Comparison of ENCODE assay signal across 1 cellular context in the genomic region with DNA sequence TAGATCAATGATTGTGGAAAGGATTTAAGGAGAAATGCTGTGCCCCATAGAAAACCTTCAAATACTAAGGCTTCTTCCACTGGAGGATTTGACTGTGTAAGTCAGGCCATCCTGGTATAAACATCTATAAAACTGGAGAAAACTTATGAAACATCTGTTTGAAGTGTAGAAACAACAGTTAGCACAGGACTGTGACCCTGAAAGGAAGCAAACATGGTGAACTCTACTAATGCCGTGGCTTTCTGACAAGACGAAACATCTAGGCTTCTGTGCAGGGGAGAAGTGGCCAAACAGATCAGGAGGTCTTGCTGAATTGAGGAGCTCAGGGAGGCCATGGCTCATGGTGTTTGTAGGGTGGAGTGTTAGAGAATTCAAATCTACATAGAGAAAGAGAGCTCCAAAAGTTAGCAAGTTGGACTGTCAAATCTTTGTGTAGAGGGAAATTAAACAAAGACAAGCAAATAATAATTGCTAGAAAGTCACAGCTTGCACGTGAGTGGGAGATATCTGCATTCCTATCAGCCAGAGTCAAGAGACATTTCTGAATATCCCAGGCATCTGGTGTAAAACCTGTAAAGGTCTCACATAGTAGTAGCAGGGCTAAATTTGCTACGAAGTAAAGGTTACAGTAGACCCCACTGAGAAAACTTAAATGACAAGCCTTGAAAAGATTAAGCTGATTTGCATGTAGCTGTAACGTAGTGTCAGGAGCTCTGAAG.
TF ChIP-seq lines count a peak whose summit lies in the region.

No MANE protein-coding gene starts in this region.

TF ChIP-seq in GM23338, 12 proteins besides CTCF, POLR2A, EP300 and RAD21:
- TF ChIP-seq, protein P1, sequence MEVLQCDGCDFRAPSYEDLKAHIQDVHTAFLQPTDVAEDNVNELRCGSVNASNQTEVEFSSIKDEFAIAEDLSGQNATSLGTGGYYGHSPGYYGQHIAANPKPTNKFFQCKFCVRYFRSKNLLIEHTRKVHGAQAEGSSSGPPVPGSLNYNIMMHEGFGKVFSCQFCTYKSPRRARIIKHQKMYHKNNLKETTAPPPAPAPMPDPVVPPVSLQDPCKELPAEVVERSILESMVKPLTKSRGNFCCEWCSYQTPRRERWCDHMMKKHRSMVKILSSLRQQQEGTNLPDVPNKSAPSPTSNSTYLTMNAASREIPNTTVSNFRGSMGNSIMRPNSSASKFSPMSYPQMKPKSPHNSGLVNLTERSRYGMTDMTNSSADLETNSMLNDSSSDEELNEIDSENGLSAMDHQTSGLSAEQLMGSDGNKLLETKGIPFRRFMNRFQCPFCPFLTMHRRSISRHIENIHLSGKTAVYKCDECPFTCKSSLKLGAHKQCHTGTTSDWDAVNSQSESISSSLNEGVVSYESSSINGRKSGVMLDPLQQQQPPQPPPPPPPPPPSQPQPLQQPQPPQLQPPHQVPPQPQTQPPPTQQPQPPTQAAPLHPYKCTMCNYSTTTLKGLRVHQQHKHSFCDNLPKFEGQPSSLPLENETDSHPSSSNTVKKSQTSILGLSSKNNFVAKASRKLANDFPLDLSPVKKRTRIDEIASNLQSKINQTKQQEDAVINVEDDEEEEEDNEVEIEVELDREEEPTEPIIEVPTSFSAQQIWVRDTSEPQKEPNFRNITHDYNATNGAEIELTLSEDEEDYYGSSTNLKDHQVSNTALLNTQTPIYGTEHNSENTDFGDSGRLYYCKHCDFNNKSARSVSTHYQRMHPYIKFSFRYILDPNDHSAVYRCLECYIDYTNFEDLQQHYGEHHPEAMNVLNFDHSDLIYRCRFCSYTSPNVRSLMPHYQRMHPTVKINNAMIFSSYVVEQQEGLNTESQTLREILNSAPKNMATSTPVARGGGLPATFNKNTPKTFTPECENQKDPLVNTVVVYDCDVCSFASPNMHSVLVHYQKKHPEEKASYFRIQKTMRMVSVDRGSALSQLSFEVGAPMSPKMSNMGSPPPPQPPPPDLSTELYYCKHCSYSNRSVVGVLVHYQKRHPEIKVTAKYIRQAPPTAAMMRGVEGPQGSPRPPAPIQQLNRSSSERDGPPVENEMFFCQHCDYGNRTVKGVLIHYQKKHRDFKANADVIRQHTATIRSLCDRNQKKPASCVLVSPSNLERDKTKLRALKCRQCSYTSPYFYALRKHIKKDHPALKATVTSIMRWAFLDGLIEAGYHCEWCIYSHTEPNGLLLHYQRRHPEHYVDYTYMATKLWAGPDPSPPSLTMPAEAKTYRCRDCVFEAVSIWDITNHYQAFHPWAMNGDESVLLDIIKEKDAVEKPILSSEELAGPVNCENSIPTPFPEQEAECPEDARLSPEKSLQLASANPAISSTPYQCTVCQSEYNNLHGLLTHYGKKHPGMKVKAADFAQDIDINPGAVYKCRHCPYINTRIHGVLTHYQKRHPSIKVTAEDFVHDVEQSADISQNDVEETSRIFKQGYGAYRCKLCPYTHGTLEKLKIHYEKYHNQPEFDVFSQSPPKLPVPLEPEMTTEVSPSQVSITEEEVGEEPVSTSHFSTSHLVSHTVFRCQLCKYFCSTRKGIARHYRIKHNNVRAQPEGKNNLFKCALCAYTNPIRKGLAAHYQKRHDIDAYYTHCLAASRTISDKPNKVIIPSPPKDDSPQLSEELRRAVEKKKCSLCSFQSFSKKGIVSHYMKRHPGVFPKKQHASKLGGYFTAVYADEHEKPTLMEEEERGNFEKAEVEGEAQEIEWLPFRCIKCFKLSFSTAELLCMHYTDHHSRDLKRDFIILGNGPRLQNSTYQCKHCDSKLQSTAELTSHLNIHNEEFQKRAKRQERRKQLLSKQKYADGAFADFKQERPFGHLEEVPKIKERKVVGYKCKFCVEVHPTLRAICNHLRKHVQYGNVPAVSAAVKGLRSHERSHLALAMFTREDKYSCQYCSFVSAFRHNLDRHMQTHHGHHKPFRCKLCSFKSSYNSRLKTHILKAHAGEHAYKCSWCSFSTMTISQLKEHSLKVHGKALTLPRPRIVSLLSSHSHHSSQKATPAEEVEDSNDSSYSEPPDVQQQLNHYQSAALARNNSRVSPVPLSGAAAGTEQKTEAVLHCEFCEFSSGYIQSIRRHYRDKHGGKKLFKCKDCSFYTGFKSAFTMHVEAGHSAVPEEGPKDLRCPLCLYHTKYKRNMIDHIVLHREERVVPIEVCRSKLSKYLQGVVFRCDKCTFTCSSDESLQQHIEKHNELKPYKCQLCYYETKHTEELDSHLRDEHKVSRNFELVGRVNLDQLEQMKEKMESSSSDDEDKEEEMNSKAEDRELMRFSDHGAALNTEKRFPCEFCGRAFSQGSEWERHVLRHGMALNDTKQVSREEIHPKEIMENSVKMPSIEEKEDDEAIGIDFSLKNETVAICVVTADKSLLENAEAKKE (CRISPR knock-in tag; IDR thresholded peaks at IDR 0.05), result no peak
